ENCODE assay signal across 27 cellular contexts in genomic region chr12:55425954-55426353, GRCh38. TPM values are rescaled to one million over a fixed set of nuclear protein-coding genes. Genes with fewer than 3 reads are reported as not detected.
A peak's percentile ranks its signal among the peaks of the same experiment; 100 is the strongest.
DNase-seq lines count a peak whose midpoint lies in the region; ATAC-seq, FAIRE-seq and TF ChIP-seq lines count a peak whose summit lies in the region.
"Had no signal": no experiment of that assay in that cellular context is flagged by ENCODE, and none has a peak within 500 bp of the region (broad histone marks: within the 10 kb centered on the region; RNA-seq: fewer than 3 reads in every experiment).

Gene OR6C76, plus strand, starts transcription at chr12:55426254. Its CDS starts 0 bp downstream, at chr12:55426254.

- H3K36me3 Mint-ChIP-seq in neural progenitor cell = no peaks in the 10 kb centered on the region
- H3K36me3 Mint-ChIP-seq: CD14-positive monocyte; CD4-positive, alpha-beta memory T cell; CD4-positive, CD25-positive, alpha-beta regulatory T cell; CD8-positive, alpha-beta memory T cell had no signal

- H3K27ac ChIP-seq in MM.1S (ENCODE audit: low read length) (no peak within 1 kb of the TSS), H1 (ENCODE audit: low read depth, low read length) (no peak within 1 kb of the TSS), neural progenitor cell (no peak within 1 kb of the TSS)
- H3K27ac ChIP-seq: BLaER1 had no signal

- H3K79me1 ChIP-seq in H1 (ENCODE audit: low read depth, low read length) = no peaks in the 10 kb centered on the region

- H3K23me2 ChIP-seq in H1 (ENCODE audit: low read depth, low read length) = no peaks in the 10 kb centered on the region

- ATAC-seq in HG02623 (IDR thresholded peaks at IDR 0.05; ENCODE audit: unreplicated experiment) = no peak

- no peak within 1 kb of the TSS for H2AK5ac ChIP-seq in H1 (ENCODE audit: low read depth, low read length)

- H2AFZ ChIP-seq in MM.1S (ENCODE audit: low read length) (0 out of 2 replicates have a peak within 1 kb of the TSS, but pooled peaks have one; percentile 0), H1 (ENCODE audit: low read length) (peak within 1 kb of the TSS; percentile 27; the same call in 1 of the 2 replicates), neural progenitor cell (replicated peaks) (peak within 1 kb of the TSS; percentile 64)

- no peak within 1 kb of the TSS for H3K56ac ChIP-seq in H1 (replicated peaks; ENCODE audit: insufficient read length, low read depth, low read length)

- no peak within 1 kb of the TSS for H3K4me3 Mint-ChIP-seq in neural progenitor cell
- H3K4me3 Mint-ChIP-seq: CD4-positive, alpha-beta memory T cell; CD4-positive, CD25-positive, alpha-beta regulatory T cell; CD8-positive, alpha-beta memory T cell had no signal

- H3K4me3 ChIP-seq in MM.1S (ENCODE audit: low read length) (no peak within 1 kb of the TSS), H1 (ENCODE audit: extremely low read depth in 1 of 4, insufficient read depth in 2 of 4, low read depth in 3 of 4, low read length in 4 of 4) (no peak within 1 kb of the TSS), neural progenitor cell (no peak within 1 kb of the TSS)
- H3K4me3 ChIP-seq: BLaER1 had no signal

- H3K4ac ChIP-seq in H1 (replicated peaks; ENCODE audit: insufficient read length, low read depth, low read length) = no peak within 1 kb of the TSS

- TF ChIP-seq RAD21 in H1 (IDR thresholded peaks at IDR 0.05 in 1 of 2, conservative IDR thresholded peaks at IDR 0.05 in 1 of 2; ENCODE audit: low read depth in 2 of 2, low read length in 2 of 2) = no peak

- H3K27ac Mint-ChIP-seq in neural progenitor cell = no peak within 1 kb of the TSS
- H3K27ac Mint-ChIP-seq: CD14-positive monocyte; CD4-positive, alpha-beta memory T cell; CD4-positive, CD25-positive, alpha-beta regulatory T cell; CD8-positive, alpha-beta memory T cell had no signal

- no peak for TF ChIP-seq CTCF in MM.1S (IDR thresholded peaks at IDR 0.05; ENCODE audit: low read length)
- no peak for TF ChIP-seq CTCF in H1 (IDR thresholded peaks at IDR 0.05; ENCODE audit: control extremely low read depth in 1 of 3, insufficient read depth in 1 of 3, low read depth in 1 of 3, low read length in 3 of 3)
- no peak for TF ChIP-seq CTCF in neural progenitor cell (IDR thresholded peaks at IDR 0.05)

- H4K8ac ChIP-seq in H1 (ENCODE audit: extremely low read depth, insufficient read depth, low read length) = no peak within 1 kb of the TSS

- POLR2A ChIA-PET in H1 (lab: Charles Lee; ENCODE audit: partially characterized antibody) = no interaction called here

- no peak for DNase-seq in MM.1S
- no peak for DNase-seq in H1 (ENCODE audit: low read depth in 1 of 2, low spot score in 2 of 2)
- no peak for DNase-seq in neural progenitor cell (ENCODE audit: low spot score)
- DNase-seq in NCI-H1694 treated with DMSO at 0.1 percent for 48 hours (lab: John Stamatoyannopoulos, UW) = no peak
- DNase-seq in DMS79 (lab: John Stamatoyannopoulos, UW) = no peak
- DNase-seq: 8988T; ACHN; BE2C; C1 segment of cervical spinal cord; CD4-positive, alpha-beta memory T cell; CD4-positive, CD25-positive, alpha-beta regulatory T cell; CD8-positive, alpha-beta memory T cell; COR-L47; DMS 273 treated with DMSO at 0.1 percent for 48 hours; DMS153; DMS53; DMS79 treated with DMSO at 0.1 percent for 48 hours; GF-D8 had no signal

- H2BK15ac ChIP-seq in H1 (ENCODE audit: low read length) = 0 out of 2 replicates have a peak within 1 kb of the TSS, but pooled peaks have one; percentile 74

- H3K9me3 ChIP-seq in MM.1S (replicated peaks; ENCODE audit: insufficient read depth, low read length) = no peaks in the 10 kb centered on the region
- H3K9me3 ChIP-seq in H1 (ENCODE audit: insufficient read depth in 2 of 2, low read depth in 1 of 2, low read length in 1 of 2) = no peaks in the 10 kb centered on the region
- H3K9me3 ChIP-seq in neural progenitor cell (ENCODE audit: low read depth) = no peaks in the 10 kb centered on the region
- H3K9me3 ChIP-seq: BE2C, BLaER1 had no signal

- H3K23ac ChIP-seq in H1 (ENCODE audit: insufficient read length) = no peak within 1 kb of the TSS

- no peak within 1 kb of the TSS for H4K91ac ChIP-seq in H1 (replicated peaks; ENCODE audit: insufficient read length, low read length)

- H3K9me3 Mint-ChIP-seq in neural progenitor cell = no peaks in the 10 kb centered on the region
- H3K9me3 Mint-ChIP-seq: CD4-positive, alpha-beta memory T cell had no signal

- H3K4me1 Mint-ChIP-seq in neural progenitor cell = peaks cover 4% of the 10 kb centered on the region
- H3K4me1 Mint-ChIP-seq: CD4-positive, alpha-beta memory T cell; CD4-positive, CD25-positive, alpha-beta regulatory T cell; CD8-positive, alpha-beta memory T cell had no signal

- no peaks in the 10 kb centered on the region for H3K4me1 ChIP-seq in MM.1S (ENCODE audit: low read length)
- peaks cover 0 to 8% (median 2%) of the 10 kb centered on the region in 4 experiments; a peak in 3 of 7 replicates for H3K4me1 ChIP-seq in H1 (replicated peaks in 1 of 4; ENCODE audit: control insufficient read depth in 3 of 4, insufficient read depth in 4 of 4, low read length in 3 of 4)
- H3K4me1 ChIP-seq in neural progenitor cell = no peaks in the 10 kb centered on the region
- H3K4me1 ChIP-seq: BE2C, BLaER1 had no signal

- no peak within 1 kb of the TSS for H2BK12ac ChIP-seq in H1 (ENCODE audit: low read depth, low read length)

- H3K9me2 ChIP-seq in MM.1S (replicated peaks; ENCODE audit: insufficient read depth, low read length) = no peaks in the 10 kb centered on the region

- TF ChIP-seq EP300 in H1 (IDR thresholded peaks at IDR 0.05; ENCODE audit: borderline replicate concordance in 1 of 2, low read depth in 2 of 2, low read length in 2 of 2) = no peak

- TF ChIP-seq POLR2A in H1 (IDR thresholded peaks at IDR 0.05; ENCODE audit: control extremely low read depth in 1 of 2, low read depth in 2 of 2, low read length in 2 of 2) = no peak

- no peak within 1 kb of the TSS for H2BK120ac ChIP-seq in H1 (replicated peaks; ENCODE audit: low read depth, low read length)

- H4K5ac ChIP-seq in H1 (ENCODE audit: insufficient read length, low read depth, low read length) = no peak within 1 kb of the TSS

- CTCF ChIA-PET in H1 (lab: Charles Lee; ENCODE audit: partially characterized antibody) = interaction anchor here (1.3 kb wide), 1 partner anchor 13 kb away, joined by 5 read pairs; no protein-coding TSS in a partner anchor

- no peaks in the 10 kb centered on the region for H4K20me1 ChIP-seq in MM.1S (ENCODE audit: insufficient read depth, low read length)
- no peaks in the 10 kb centered on the region for H4K20me1 ChIP-seq in H1 (replicated peaks in 1 of 2; ENCODE audit: control insufficient read depth in 1 of 2, insufficient read depth in 2 of 2, low read length in 2 of 2)
- no peaks in the 10 kb centered on the region for H4K20me1 ChIP-seq in neural progenitor cell (ENCODE audit: low read depth)
- H4K20me1 ChIP-seq: BLaER1 had no signal

- FAIRE-seq in H1 (lab: Jason Lieb, UNC) = no peak
- FAIRE-seq: A204.1, G401.6, GM12891, GM19239 had no signal

- no peak within 1 kb of the TSS for H3K18ac ChIP-seq in H1 (ENCODE audit: extremely low read depth, low read length)

- no peak within 1 kb of the TSS for H3K9ac ChIP-seq in MM.1S (ENCODE audit: low read length)
- H3K9ac ChIP-seq in H1 (replicated peaks in 1 of 4; ENCODE audit: extremely low read depth in 1 of 4, low read depth in 3 of 4, low read length in 3 of 4) = no peak within 1 kb of the TSS
- no peak within 1 kb of the TSS for H3K9ac ChIP-seq in neural progenitor cell
- H3K9ac ChIP-seq: BLaER1 had no signal

- H3K4me2 ChIP-seq in MM.1S (ENCODE audit: low read depth, low read length) = no peak within 1 kb of the TSS
- no peak within 1 kb of the TSS for H3K4me2 ChIP-seq in H1 (ENCODE audit: insufficient read depth in 1 of 2, low read depth in 2 of 2, low read length in 2 of 2)
- H3K4me2 ChIP-seq in neural progenitor cell = no peak within 1 kb of the TSS
- H3K4me2 ChIP-seq: BLaER1 had no signal

- no peak within 1 kb of the TSS for H2BK20ac ChIP-seq in H1 (ENCODE audit: low read length)

- H3K27me3 ChIP-seq in MM.1S (replicated peaks; ENCODE audit: insufficient read depth, low read length) (no peaks in the 10 kb centered on the region), H1 (replicated peaks in 1 of 4; ENCODE audit: control insufficient read depth in 3 of 4, extremely low read depth in 1 of 4, insufficient read depth in 3 of 4, low read length in 3 of 4) (no peaks in the 10 kb centered on the region), neural progenitor cell (no peaks in the 10 kb centered on the region)
- H3K27me3 ChIP-seq: BE2C, BLaER1 had no signal

- 94% methylated on average over 4 of the region's 4 CpGs; no CpG with 5 or more reads in 1 of the 2 experiments for WGBS in H1 (ENCODE audit: extremely low coverage in 1 of 2, insufficient coverage in 1 of 2, insufficient read length in 1 of 2, insufficient replicate concordance in 2 of 2, low coverage in 1 of 2, low lambda C conversion rate in 2 of 2, missing lambda C conversion rate in 1 of 2), 2 experiments

- no peaks in the 10 kb centered on the region for H3F3A ChIP-seq in MM.1S (ENCODE audit: insufficient read depth, low read length)
- peaks cover 10% of the 10 kb centered on the region for H3F3A ChIP-seq in neural progenitor cell (ENCODE audit: low read depth)

- no peak within 1 kb of the TSS for H3K14ac ChIP-seq in H1 (ENCODE audit: insufficient read length)

- H3K36me3 ChIP-seq in MM.1S (replicated peaks; ENCODE audit: insufficient read depth, low read length) (no peaks in the 10 kb centered on the region), H1 (ENCODE audit: control insufficient read depth in 2 of 4, insufficient read depth in 4 of 4, low read length in 3 of 4) (no peaks in the 10 kb centered on the region), neural progenitor cell (no peaks in the 10 kb centered on the region)
- H3K36me3 ChIP-seq: BE2C, BLaER1 had no signal

- H3K79me2 ChIP-seq in MM.1S (ENCODE audit: low read length) (no peaks in the 10 kb centered on the region), H1 (ENCODE audit: control insufficient read depth in 1 of 2, insufficient read depth in 2 of 2, low read length in 2 of 2) (no peaks in the 10 kb centered on the region), neural progenitor cell (ENCODE audit: low read depth) (no peaks in the 10 kb centered on the region)

- H2BK5ac ChIP-seq in H1 (ENCODE audit: low read depth, low read length) = no peak within 1 kb of the TSS

- H3K27me3 Mint-ChIP-seq in neural progenitor cell (ENCODE audit: insufficient read depth, low read depth) = no peaks in the 10 kb centered on the region

TF ChIP-seq in H1, 55 proteins besides CTCF, POLR2A, EP300 and RAD21 (continues in another document):
- TF ChIP-seq KDM1A (IDR thresholded peaks at IDR 0.05; ENCODE audit: borderline replicate concordance, low read length) = no peak

RNA-seq across cellular contexts. Expression of gene OR6C76, which starts in this region (rescaled TPM):
- total RNA-seq in H1 (2021; fragmentation: NEBNext Ultra II Directional; extraction: Animal tissue kit (Norgen Biotek cat#: 25700)) = not detected in 2 replicates
- not detected in 2 replicates for polyA plus RNA-seq in H1 (2011; rRNA removed)
- not detected for polyA plus RNA-seq in H1 (2011; cell fraction: cytosol; rRNA removed)
- not detected for polyA plus RNA-seq in H1 (2011; cell fraction: nucleus; rRNA removed)
- polyA plus RNA-seq in H1 (2012, experiment 1 of 2) = not detected in 4 replicates
- not detected for polyA plus RNA-seq in H1 (2012, experiment 2 of 2)
- polyA plus RNA-seq in H1 (2013, experiment 1 of 2) = not detected
- not detected for polyA plus RNA-seq in H1 (2013, experiment 2 of 2)
- polyA minus RNA-seq in H1 (2011; rRNA and poly(A)+ RNA removed) = not detected in 2 replicates
- polyA minus RNA-seq in H1 (2011; cell fraction: cytosol; rRNA and poly(A)+ RNA removed) = not detected
- polyA minus RNA-seq in H1 (2011; cell fraction: nucleus; rRNA and poly(A)+ RNA removed) = not detected
- not detected in 2 replicates for total RNA-seq in neural progenitor cell (ENCODE audit: low replicate concordance)
- total RNA-seq: A673; CD4-positive, alpha-beta memory T cell; CD4-positive, CD25-positive, alpha-beta regulatory T cell; CD8-positive, alpha-beta memory T cell had no signal
- polyA plus RNA-seq: AG04450; CD14-positive monocyte; CD4-positive, alpha-beta memory T cell; CD4-positive, CD25-positive, alpha-beta regulatory T cell; CD8-positive, alpha-beta memory T cell had no signal

Comparison
In these comparisons a context has a peak if more than half of its experiments do, and no peak if none do; other contexts are left out.
1. H2AFZ ChIP-seq: peak in every context shown above with its lines; median percentile 64 in neural progenitor cell; 27 in H1; 0 in MM.1S.